Comparison of ENCODE assay signal across 27 cellular contexts in genomic region chr18:3395466-3395865, GRCh38.
"Had no signal": no experiment of that assay in that cellular context is flagged by ENCODE, and none has a peak within 500 bp of the region (broad histone marks: within the 10 kb centered on the region; RNA-seq: fewer than 3 reads in every experiment).

No MANE protein-coding gene starts in this region.

- H3K36me3 ChIP-seq: lower lobe of right lung, neural progenitor cell, neutrophil, sigmoid colon, spleen, suprapubic skin, thoracic aorta, tibial artery, upper lobe of right lung, uterus had no signal

- ATAC-seq: left ventricle myocardium superior; lower lobe of right lung; natural killer cell; right cardiac atrium; stimulated activated effector memory CD8-positive, alpha-beta T cell treated with anti-CD3 and anti-CD28 coated beads, Interleukin-12 subunit alpha, Interleukin-12 subunit beta, amount 100 ng/mL, for 72 hours; upper lobe of right lung had no signal

- H3K27ac ChIP-seq: hepatocyte, lower lobe of right lung, neural progenitor cell, neutrophil, parathyroid adenoma, sigmoid colon, spleen, suprapubic skin, thoracic aorta, tibial artery, upper lobe of right lung, uterus had no signal

- H3K4me3 ChIP-seq: hepatocyte, lower lobe of right lung, neural progenitor cell, sigmoid colon, spleen, suprapubic skin, thoracic aorta, tibial artery, upper lobe of right lung, uterus had no signal

- DNase-seq: islet precursor cell; left ventricle myocardium superior; lower lobe of right lung; mammary epithelial cell; mesenchymal stem cell; naive B cell; natural killer cell; nephron progenitor cell; occipital lobe; retina; right cardiac atrium; sigmoid colon; small intestine; spleen; stimulated activated CD4-positive, alpha-beta T cell treated with anti-CD3 and anti-CD28 coated beads, Interleukin-4, amount 100 ng/mL, for 24 hours; stimulated activated naive CD4-positive, alpha-beta T cell; tibial artery; trophoblast cell; upper lobe of right lung; uterus had no signal

- H3K27me3 ChIP-seq: hepatocyte, neural progenitor cell, neutrophil, sigmoid colon, spleen, suprapubic skin, tibial artery, upper lobe of right lung, uterus had no signal

- H3K4me1 ChIP-seq: lower lobe of right lung, sigmoid colon, tibial artery, upper lobe of right lung, uterus had no signal

- H3K9me3 ChIP-seq: neutrophil, suprapubic skin, upper lobe of right lung, uterus had no signal
